4 cellular contexts compared by ENCODE assay signal in genomic region chr5:118022062-118022461, GRCh38.
"Had no signal": no experiment of that assay in that cellular context is flagged by ENCODE, and none has a peak within 500 bp of the region (broad histone marks: within the 10 kb centered on the region; RNA-seq: fewer than 3 reads in every experiment).

No MANE protein-coding gene starts in this region.

- DNase-seq: H9, HCEC 1CT, IMR-90, KG1 had no signal
